Comparison of ENCODE assay signal across 1 cellular context in genomic region chrX:130851569-130851968, GRCh38.
TF ChIP-seq lines count a peak whose summit lies in the region.

No MANE protein-coding gene starts in this region.

TF ChIP-seq in HEK293, 187 proteins besides CTCF, POLR2A, EP300 and RAD21 (continued from another document):
- TF ChIP-seq ZNF518A (tag by site-specific recombination; conservative IDR thresholded peaks at IDR 0.05; ENCODE audit: low read depth) (no peak), ZNF623 (tag by site-specific recombination; IDR thresholded peaks at IDR 0.05) (no peak)
